Comparison of ENCODE assay signal across 17 cellular contexts in genomic region chr1:41545996-41546938, GRCh38.
DNase-seq lines count a peak whose midpoint lies in the region; ATAC-seq, FAIRE-seq and TF ChIP-seq lines count a peak whose summit lies in the region.
"Had no signal": no experiment of that assay in that cellular context is flagged by ENCODE, and none has a peak within 500 bp of the region (broad histone marks: within the 10 kb centered on the region; RNA-seq: fewer than 3 reads in every experiment).

No MANE protein-coding gene starts in this region.

- intact Hi-C loops in kidney (cut with DNase I): no loop called here

- TF ChIP-seq CTCF in bronchial epithelial cell (IDR thresholded peaks at IDR 0.05; ENCODE audit: insufficient read depth, low read length, severe bottlenecking): no peak
- no peak for TF ChIP-seq CTCF in kidney (IDR thresholded peaks at IDR 0.05; ENCODE audit: borderline replicate concordance, extremely low read depth, insufficient read depth)

- H3K9ac ChIP-seq in kidney (ENCODE audit: low read length in 2 of 2): no peak overlapping the region

- H3K4me3 ChIP-seq in bronchial epithelial cell (ENCODE audit: low read depth, low read length): no peak overlapping the region
- H3K4me3 ChIP-seq in kidney (ENCODE audit: low read length in 2 of 2): no peak overlapping the region
- H3K4me3 ChIP-seq: adrenal gland, psoas muscle, SJCRH30 had no signal

- H3K9me3 ChIP-seq in kidney (ENCODE audit: control insufficient read depth in 1 of 2, low read length in 2 of 2): no peaks in the 10 kb centered on the region
- H3K9me3 ChIP-seq: adrenal gland, BE2C, psoas muscle had no signal

- no peak overlapping the region for H3K27ac ChIP-seq in kidney (ENCODE audit: low read depth in 2 of 2, low read length in 2 of 2)
- H3K27ac ChIP-seq: adrenal gland, psoas muscle, SJCRH30 had no signal

- no peak for ATAC-seq in stimulated activated naive CD8-positive, alpha-beta T cell treated with anti-CD3 and anti-CD28 coated beads, Interleukin-15, Interleukin-2, amounts not matched to agents 100 U/mL and 50 U/mL, for 24 hours

- peak; percentile 47 for DNase-seq in AG08395 (ENCODE audit: low spot score)
- DNase-seq in EH (ENCODE audit: low read depth): peak; percentile 11
- no peak for DNase-seq in bronchial epithelial cell (ENCODE audit: low read depth)
- DNase-seq in kidney: peak; percentile 26
- DNase-seq in cerebellar nuclear complex (lab: John Stamatoyannopoulos, UW): no peak
- no peak for DNase-seq in HuH-7 (ENCODE audit: low spot score)
- DNase-seq in stimulated activated naive CD8-positive, alpha-beta T cell treated with anti-CD3 and anti-CD28 coated beads, Interleukin-15, Interleukin-2, amounts not matched to agents 100 U/mL and 50 U/mL, for 24 hours: no peak
- no peak for DNase-seq in NCI-H2227 treated with DMSO at 0.1 percent for 48 hours (lab: John Stamatoyannopoulos, UW)
- DNase-seq: activated CD4-positive, alpha-beta T cell treated with anti-CD3 and anti-CD28 coated beads, Interleukin-2, amount 10 ng/mL, durations not matched to agents 7 days and 5 days; activated T-cell treated with anti-CD3 and anti-CD28 coated beads for 4 hours; adrenal gland; BE2C; NCI-H1436 treated with DMSO at 0.1 percent for 48 hours; psoas muscle; SJCRH30 had no signal

- no peaks in the 10 kb centered on the region for H3K4me1 ChIP-seq in kidney (ENCODE audit: control insufficient read depth in 1 of 2, insufficient read depth in 1 of 2, low read depth in 1 of 2, low read length in 2 of 2)
- H3K4me1 ChIP-seq: adrenal gland, BE2C, SJCRH30 had no signal

- FAIRE-seq in bronchial epithelial cell (lab: Jason Lieb, UNC): peak; percentile 40
- FAIRE-seq in kidney (lab: Jason Lieb, UNC): no peak
- FAIRE-seq: H1, islet of Langerhans had no signal

- H3K36me3 ChIP-seq in bronchial epithelial cell (ENCODE audit: control insufficient read depth, insufficient read depth, low read length): no peaks in the 10 kb centered on the region
- H3K36me3 ChIP-seq in kidney (ENCODE audit: control insufficient read depth in 1 of 2, insufficient read depth in 2 of 2, low read length in 2 of 2): no peaks in the 10 kb centered on the region
- H3K36me3 ChIP-seq: adrenal gland, BE2C, SJCRH30 had no signal

- H3K27me3 ChIP-seq in bronchial epithelial cell (ENCODE audit: control insufficient read depth, insufficient read depth, low read length): no peaks in the 10 kb centered on the region
- H3K27me3 ChIP-seq: adrenal gland, BE2C, SJCRH30 had no signal

Comparison
In these comparisons a context has a peak if more than half of its experiments do, and no peak if none do; other contexts are left out.
1. DNase-seq: peak in AG08395 (single experiment), EH (single experiment) and kidney (single experiment); none in bronchial epithelial cell (single experiment), cerebellar nuclear complex (0 of 2), HuH-7 (single experiment), stimulated activated naive CD8-positive, alpha-beta T cell treated with anti-CD3 and anti-CD28 coated beads, Interleukin-15, Interleukin-2, amounts not matched to agents 100 U/mL and 50 U/mL, for 24 hours (single experiment) and NCI-H2227 treated with DMSO at 0.1 percent for 48 hours (single experiment).